In the genomic region with DNA sequence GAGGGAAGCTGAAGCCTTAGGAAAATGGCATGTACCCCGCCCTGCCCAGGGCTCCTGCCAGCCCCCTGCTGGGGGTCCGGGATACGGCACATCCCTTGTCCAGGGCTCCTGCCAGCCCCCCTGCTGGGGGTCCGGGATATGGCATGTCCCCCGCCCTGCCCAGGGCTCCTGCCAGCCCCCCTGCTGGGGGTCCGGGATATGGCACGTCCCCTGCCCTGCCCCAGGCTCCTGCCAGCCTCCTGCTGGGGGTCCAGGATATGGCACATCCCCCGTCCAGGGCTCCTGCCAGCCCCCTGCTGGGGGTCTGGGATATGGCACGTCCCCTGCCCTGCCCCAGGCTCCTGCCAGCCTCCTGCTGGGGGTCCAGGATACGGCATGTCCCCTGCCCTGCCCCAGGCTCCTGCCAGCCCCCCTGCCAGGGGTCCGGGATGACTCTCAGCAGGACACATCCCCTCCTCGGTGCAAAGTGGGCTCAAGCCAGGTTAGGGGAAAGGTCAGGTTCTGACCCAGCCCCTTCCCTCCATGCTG, we compare ENCODE assay signal across 9 cellular contexts. TPM values are rescaled to one million over a fixed set of nuclear protein-coding genes. Genes with fewer than 3 reads are reported as not detected.
DNase-seq lines count a peak whose midpoint lies in the region; ATAC-seq and FAIRE-seq lines count a peak whose summit lies in the region.
"Had no signal": no experiment of that assay in that cellular context is flagged by ENCODE, and none has a peak within 500 bp of the region (broad histone marks: within the 10 kb centered on the region; RNA-seq: fewer than 3 reads in every experiment).

No MANE protein-coding gene starts in this region.

- no peaks in the 10 kb centered on the region for H3K9me3 Mint-ChIP-seq in activated T-cell treated with anti-CD3 and anti-CD28 coated beads, Interleukin-2, amount 50 U/mL, for 4 hours

- 45 to 61% methylated on average over 9 to 12 of the region's 12 CpGs for WGBS in aorta, 2 donors
- WGBS in small intestine, 3 donors = 77 to 84% (median 82%) methylated on average over 9 to 12 of the region's 12 CpGs

- H3K4me1 ChIP-seq in aorta (ENCODE audit: control insufficient read depth in 1 of 2, insufficient read depth in 2 of 2, low read length in 2 of 2) = no peaks in the 10 kb centered on the region
- H3K4me1 ChIP-seq in small intestine (ENCODE audit: control insufficient read depth in 2 of 2, insufficient read depth in 1 of 2, low read depth in 1 of 2, low read length in 1 of 2) = no peaks in the 10 kb centered on the region

- no peaks in the 10 kb centered on the region for H3K4me1 Mint-ChIP-seq in activated T-cell treated with anti-CD3 and anti-CD28 coated beads, Interleukin-2, amount 50 U/mL, for 4 hours (ENCODE audit: low read depth)

- H3K4me3 ChIP-seq in aorta (ENCODE audit: low read length in 2 of 2) (no peak overlapping the region), small intestine (ENCODE audit: low read depth in 1 of 2, low read length in 2 of 2) (no peak overlapping the region)

- H3K27ac ChIP-seq in aorta (ENCODE audit: low read depth in 1 of 2, low read length in 2 of 2) (no peak overlapping the region), small intestine (ENCODE audit: low read depth in 1 of 2, low read length in 1 of 2) (no peak overlapping the region)

- no peaks in the 10 kb centered on the region for H3K27me3 ChIP-seq in aorta (ENCODE audit: control insufficient read depth in 1 of 2, insufficient read depth in 2 of 2, low read length in 1 of 2)
- no peaks in the 10 kb centered on the region for H3K27me3 ChIP-seq in small intestine (ENCODE audit: control insufficient read depth in 2 of 2, insufficient read depth in 2 of 2, low read length in 2 of 2)

- no peaks in the 10 kb centered on the region for H3K36me3 ChIP-seq in aorta (ENCODE audit: control insufficient read depth in 1 of 2, insufficient read depth in 2 of 2, low read length in 1 of 2)
- no peaks in the 10 kb centered on the region for H3K36me3 ChIP-seq in small intestine (ENCODE audit: control insufficient read depth in 2 of 2, insufficient read depth in 2 of 2, low read length in 2 of 2)

- FAIRE-seq in small intestine (lab: Jason Lieb, UNC) = no peak

- DNase-seq in Right ventricle myocardium inferior (ENCODE audit: missing footprints) (peak; percentile 42), cardiac septum (ENCODE audit: low spot score) (no peak), islet precursor cell (peak; percentile 85), aorta (peak; percentile 37 to 67), NCI-H345 (lab: John Stamatoyannopoulos, UW) (no peak), NCI-H510A treated with DMSO at 0.1 percent for 48 hours (lab: John Stamatoyannopoulos, UW) (no peak), small intestine (no peak)
- no peak for DNase-seq in activated T-cell treated with anti-CD3 and anti-CD28 coated beads, Interleukin-2, amount 50 U/mL, for 4 hours
- DNase-seq: DMS153 had no signal

- no peak overlapping the region for H3K4me3 Mint-ChIP-seq in activated T-cell treated with anti-CD3 and anti-CD28 coated beads, Interleukin-2, amount 50 U/mL, for 4 hours

- H3K27me3 Mint-ChIP-seq in activated T-cell treated with anti-CD3 and anti-CD28 coated beads, Interleukin-2, amount 50 U/mL, for 4 hours (ENCODE audit: low read depth) = no peaks in the 10 kb centered on the region

- H3K9me3 ChIP-seq in aorta (ENCODE audit: control insufficient read depth, low read length) (no peaks in the 10 kb centered on the region), small intestine (ENCODE audit: control insufficient read depth, low read depth) (no peaks in the 10 kb centered on the region)

- H3K36me3 Mint-ChIP-seq in activated T-cell treated with anti-CD3 and anti-CD28 coated beads, Interleukin-2, amount 50 U/mL, for 4 hours (ENCODE audit: insufficient read depth) = no peaks in the 10 kb centered on the region

- ATAC-seq in Right ventricle myocardium inferior (no peak), aorta (ENCODE audit: low FRiP score) (no peak)
- ATAC-seq in activated T-cell treated with anti-CD3 and anti-CD28 coated beads, Interleukin-2, amount 50 U/mL, for 4 hours = peak; percentile 72 to 76

- intact Hi-C loops in Right ventricle myocardium inferior (cut with DNase I) = loop anchor here (5.0 kb wide), 1 partner anchor 127 kb away; the partner anchor contains the start of gene DOC2B
- intact Hi-C loops in cardiac septum (cut with DNase I) = no loop called here
- intact Hi-C loops in aorta (cut with DNase I) = no loop called here

RNA-seq across cellular contexts. Expression of gene RPH3AL, which starts 43.2 kb away (rescaled TPM):
- total RNA-seq in Right ventricle myocardium inferior (3.6 TPM), cardiac septum (5.5 TPM), aorta (10 to 100 TPM; 12.5 to 18.1 TPM)
- total RNA-seq in activated T-cell treated with anti-CD3 and anti-CD28 coated beads, Interleukin-2, amount 50 U/mL, for 4 hours = 1 to 10 TPM; 1.3 to 2.2 (median 1.9) TPM
- polyA plus RNA-seq in aorta (1 to 10 TPM; 1.6 to 3.5 TPM), small intestine (10 to 100 TPM; 10.5 to 18.8 (median 13.3) TPM)

Comparison
In these comparisons a context has a peak if more than half of its experiments do, and no peak if none do; other contexts are left out.
1. DNase-seq: peak in Right ventricle myocardium inferior (single experiment), islet precursor cell (single experiment) and aorta (2 of 2); none in cardiac septum (single experiment), activated T-cell treated with anti-CD3 and anti-CD28 coated beads, Interleukin-2, amount 50 U/mL, for 4 hours (single experiment), NCI-H345 (single experiment), NCI-H510A treated with DMSO at 0.1 percent for 48 hours (single experiment) and small intestine (single experiment).
2. ATAC-seq: peak in activated T-cell treated with anti-CD3 and anti-CD28 coated beads, Interleukin-2, amount 50 U/mL, for 4 hours (2 of 2); none in Right ventricle myocardium inferior (single experiment) and aorta (single experiment).